8 cellular contexts compared by ENCODE assay signal in genomic region chr12:109713187-109713984, GRCh38. TPM values are rescaled to one million over a fixed set of nuclear protein-coding genes. Genes with fewer than 3 reads are reported as not detected.
A peak's percentile ranks its signal among the peaks of the same experiment; 100 is the strongest.
DNase-seq lines count a peak whose midpoint lies in the region; ATAC-seq and TF ChIP-seq lines count a peak whose summit lies in the region.

FAM222A (plus strand) TSS chr12:109713825; CDS start chr12:109744147, 30,322 bp downstream.

- H3K9me3 Mint-ChIP-seq in activated naive CD4-positive, alpha-beta T cell treated with anti-CD3 and anti-CD28 coated beads, Interleukin-2, amount 10 ng/mL, durations not matched to agents 7 days and 5 days = no peaks in the 10 kb centered on the region

- H3K27ac Mint-ChIP-seq in activated naive CD4-positive, alpha-beta T cell treated with anti-CD3 and anti-CD28 coated beads, Interleukin-2, amount 10 ng/mL, durations not matched to agents 7 days and 5 days = no peak within 1 kb of the TSS

- H3K4me1 ChIP-seq in gastroesophageal sphincter (peaks cover 0 to 55% (median 16%) of the 10 kb centered on the region in 3 donors), neutrophil (ENCODE audit: control insufficient read depth in 1 of 2, insufficient read depth in 1 of 2, low read depth in 1 of 2, low read length in 1 of 2) (peaks cover 4 to 15% of the 10 kb centered on the region in 2 experiments)

- H3K4me1 Mint-ChIP-seq in activated naive CD4-positive, alpha-beta T cell treated with anti-CD3 and anti-CD28 coated beads, Interleukin-2, amount 10 ng/mL, durations not matched to agents 7 days and 5 days = peaks cover 12% of the 10 kb centered on the region

- in situ Hi-C loops in SK-MEL-5 (cut with HindIII; ENCODE audit: low pct_unique_long_range_greater_than_20kb, low sequenced_read_pairs) = no loop called here

- no peaks in the 10 kb centered on the region for H3K36me3 Mint-ChIP-seq in activated naive CD4-positive, alpha-beta T cell treated with anti-CD3 and anti-CD28 coated beads, Interleukin-2, amount 10 ng/mL, durations not matched to agents 7 days and 5 days

- CTCF ChIA-PET in activated naive CD4-positive, alpha-beta T cell treated with anti-CD3 and anti-CD28 coated beads, Interleukin-2, amount 10 ng/mL, durations not matched to agents 7 days and 5 days (lab: Charles Lee) = interaction anchor here (1.0 kb wide), 1 partner anchor 39 kb away, joined by 3 read pairs; no protein-coding TSS in a partner anchor

- H3K27ac ChIP-seq in gastroesophageal sphincter (peak within 1 kb of the TSS in 3 of 4 donors; percentile 74 to 80 (median 79)), neutrophil (no peak within 1 kb of the TSS), substantia nigra (ENCODE audit: low read depth, low read length, poor library complexity, severe bottlenecking) (peak within 1 kb of the TSS; percentile 88)

- TF ChIP-seq POLR2A in gastroesophageal sphincter (IDR thresholded peaks at IDR 0.05) = peak; percentile 53 to 79

- TF ChIP-seq CTCF in HFF-Myc (IDR thresholded peaks at IDR 0.05; ENCODE audit: low read depth, low read length, missing control alignments) (no peak), gastroesophageal sphincter (IDR thresholded peaks at IDR 0.05) (peak in 3 of 4 experiments; percentile 28 to 51 (median 50)), neutrophil (IDR thresholded peaks at IDR 0.05) (no peak)

- DNase-seq in GM04503 (ENCODE audit: low read depth) (peak; percentile 61), HFF-Myc (ENCODE audit: extremely low read depth, low read depth) (peak; percentile 78), NAMALWA (ENCODE audit: low spot score) (peak; percentile 97), SK-MEL-5 (ENCODE audit: low read depth, low spot score) (peak; percentile 97), substantia nigra (lab: John Stamatoyannopoulos, UW) (peak; percentile 77 to 99 (median 98))
- peak; percentile 97 for DNase-seq in activated naive CD4-positive, alpha-beta T cell treated with anti-CD3 and anti-CD28 coated beads, Interleukin-2, amount 10 ng/mL, durations not matched to agents 7 days and 5 days

- H3K27me3 ChIP-seq in gastroesophageal sphincter (peaks cover 79% of the 10 kb centered on the region), neutrophil (peaks cover 87% of the 10 kb centered on the region)

- H3K4me3 Mint-ChIP-seq in activated naive CD4-positive, alpha-beta T cell treated with anti-CD3 and anti-CD28 coated beads, Interleukin-2, amount 10 ng/mL, durations not matched to agents 7 days and 5 days = peak within 1 kb of the TSS; percentile 65

- H3K36me3 ChIP-seq in gastroesophageal sphincter (no peaks in the 10 kb centered on the region), neutrophil (no peaks in the 10 kb centered on the region)

- H3K4me3 ChIP-seq in HFF-Myc (replicated peaks; ENCODE audit: low read depth, low read length) (peak within 1 kb of the TSS; percentile 43), gastroesophageal sphincter (peak within 1 kb of the TSS; percentile 26 to 77), neutrophil (ENCODE audit: low read depth in 1 of 2, low read length in 1 of 2) (peak within 1 kb of the TSS; percentile 44 to 68)

- TF ChIP-seq EP300 in gastroesophageal sphincter (IDR thresholded peaks at IDR 0.05) = no peak

- peaks cover 76% of the 10 kb centered on the region for H3K27me3 Mint-ChIP-seq in activated naive CD4-positive, alpha-beta T cell treated with anti-CD3 and anti-CD28 coated beads, Interleukin-2, amount 10 ng/mL, durations not matched to agents 7 days and 5 days

- 8 to 22% methylated on average over 3 to 4 of the region's 72 CpGs for WGBS in gastroesophageal sphincter (ENCODE audit: low coverage in 1 of 2), 2 donors

- H3K9me3 ChIP-seq in gastroesophageal sphincter (no peaks in the 10 kb centered on the region), neutrophil (no peaks in the 10 kb centered on the region)

- ATAC-seq in gastroesophageal sphincter = peak; percentile 96

RNA-seq across cellular contexts. Expression of gene FAM222A, which starts in this region (rescaled TPM):
- 8.5 and 8.9 TPM in 2 replicates for total RNA-seq in SK-MEL-5 (2014; rRNA removed; shearing (Covaris generic))
- 19.0 and 19.5 TPM in 2 replicates for polyA plus RNA-seq in SK-MEL-5 (2015; cell fraction: cytosol; rRNA removed)
- polyA plus RNA-seq in SK-MEL-5 (2015; cell fraction: nucleus; rRNA removed) = 2.8 and 5.5 TPM in 2 replicates
- 1 to 10 TPM in 2 of 4 donors, under 1 TPM in 2; 0.54 to 3.7 (median 0.92) TPM for total RNA-seq in gastroesophageal sphincter

Comparison
In these comparisons a context has a peak if more than half of its experiments do, and no peak if none do; other contexts are left out.
1. CTCF ChIP-seq: peak in gastroesophageal sphincter (3 of 4); none in HFF-Myc (single experiment) and neutrophil (single experiment).
2. Peak in every context shown above with its lines, with median percentiles within 50 percentile points of each other: DNase-seq and H3K4me3 ChIP-seq.